Comparison of ENCODE assay signal across 1 cellular context in the genomic region with DNA sequence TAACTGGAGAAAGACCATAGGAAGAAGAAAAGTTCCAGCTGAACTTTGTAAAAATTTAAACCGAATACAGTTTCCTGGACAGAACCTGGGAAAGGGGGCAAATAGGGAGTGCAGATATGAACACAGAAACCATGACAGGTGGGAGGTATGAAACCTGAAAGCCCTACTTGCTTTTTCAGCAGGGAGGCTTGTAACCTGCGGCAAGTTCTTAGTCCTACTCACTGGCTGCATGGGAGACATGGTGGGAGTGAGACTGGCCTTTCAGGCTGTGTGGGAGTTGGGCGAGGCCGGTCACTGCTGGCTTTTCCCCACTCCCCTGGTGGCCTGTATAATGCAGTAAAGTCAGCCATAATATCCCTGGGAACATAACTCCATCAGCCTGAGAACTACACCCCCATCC.
TF ChIP-seq lines count a peak whose summit lies in the region.

No MANE protein-coding gene starts in this region.

TF ChIP-seq in H1, 55 proteins besides CTCF, POLR2A, EP300 and RAD21 (continued from another document):
- TF ChIP-seq SIX5 (IDR thresholded peaks at IDR 0.05; ENCODE audit: low read depth, low read length) = no peak
- no peak for TF ChIP-seq CHD1 (IDR thresholded peaks at IDR 0.05; ENCODE audit: low read depth, low read length)
- no peak for TF ChIP-seq RBBP5 (IDR thresholded peaks at IDR 0.05; ENCODE audit: borderline replicate concordance, low read depth, low read length)
- TF ChIP-seq HDAC2 (IDR thresholded peaks at IDR 0.05; ENCODE audit: borderline replicate concordance in 1 of 2, low read depth in 2 of 2, low read length in 2 of 2) = no peak
- TF ChIP-seq SIN3A (conservative IDR thresholded peaks at IDR 0.05 in 1 of 2, IDR thresholded peaks at IDR 0.05 in 1 of 2; ENCODE audit: low read depth in 1 of 2, low read length in 2 of 2) = no peak
- no peak for TF ChIP-seq SP2 (IDR thresholded peaks at IDR 0.05; ENCODE audit: low read length)
- TF ChIP-seq, protein P1, sequence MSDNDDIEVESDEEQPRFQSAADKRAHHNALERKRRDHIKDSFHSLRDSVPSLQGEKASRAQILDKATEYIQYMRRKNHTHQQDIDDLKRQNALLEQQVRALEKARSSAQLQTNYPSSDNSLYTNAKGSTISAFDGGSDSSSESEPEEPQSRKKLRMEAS (IDR thresholded peaks at IDR 0.05) = no peak
